ENCODE assay signal across 9 cellular contexts in the genomic region with DNA sequence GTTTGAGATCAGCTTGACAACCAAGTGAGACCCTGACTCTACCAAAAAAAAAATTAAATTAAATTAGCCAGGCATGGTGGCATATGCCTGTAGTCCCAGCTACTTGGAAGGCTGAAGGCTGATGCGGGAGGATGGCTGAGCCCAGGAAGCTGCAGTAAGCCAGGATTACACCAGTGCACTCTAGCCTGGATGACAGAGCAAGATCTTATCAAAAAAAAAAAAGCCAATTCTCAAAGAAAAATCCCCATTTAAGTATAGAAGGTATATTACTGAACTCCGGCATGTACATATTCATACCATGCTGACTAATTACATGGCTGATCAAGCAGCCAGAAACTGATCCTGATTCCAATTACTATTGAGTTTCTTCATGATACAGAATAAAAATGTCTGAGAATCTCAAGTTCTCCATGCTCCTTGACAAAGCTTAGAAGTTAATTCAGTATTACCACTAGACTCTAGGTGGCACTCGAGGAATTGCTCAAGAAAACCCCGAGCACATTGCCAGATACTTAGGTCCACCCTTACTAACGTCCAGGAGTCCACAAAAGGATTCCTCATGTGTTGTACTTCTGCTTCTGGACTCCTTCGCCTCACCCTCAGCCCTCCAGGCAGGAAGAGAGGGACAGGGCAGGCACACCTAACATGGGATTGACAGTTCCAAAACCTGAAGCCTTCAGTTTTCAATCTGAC.
DNase-seq lines count a peak whose midpoint lies in the region; ATAC-seq, FAIRE-seq and TF ChIP-seq lines count a peak whose summit lies in the region.
"Had no signal": no experiment of that assay in that cellular context is flagged by ENCODE, and none has a peak within 500 bp of the region (broad histone marks: within the 10 kb centered on the region; RNA-seq: fewer than 3 reads in every experiment).

No MANE protein-coding gene starts in this region.

- peak; percentile 48 for ATAC-seq in GM19324 (IDR thresholded peaks at IDR 0.05; ENCODE audit: low FRiP score, unreplicated experiment)
- ATAC-seq in HG03432 (IDR thresholded peaks at IDR 0.05; ENCODE audit: unreplicated experiment): peak; percentile 75
- ATAC-seq in activated CD4-positive, CD25-positive, alpha-beta regulatory T cell treated with anti-CD3 and anti-CD28 coated beads, Interleukin-2, amount 50 U/mL, for 24 hours: no peak

- FAIRE-seq in RCC 7860 (lab: Jason Lieb, UNC): peak; percentile 78

- H3K4me3 ChIP-seq in esophagus squamous epithelium: no peak overlapping the region
- no peak overlapping the region for H3K4me3 ChIP-seq in osteoblast (ENCODE audit: insufficient read depth, low read length)
- H3K4me3 ChIP-seq: SK-N-MC had no signal

- peaks cover 8% of the 10 kb centered on the region for H4K20me1 ChIP-seq in osteoblast (ENCODE audit: insufficient read depth, low read length)

- TF ChIP-seq CTCF in esophagus squamous epithelium (IDR thresholded peaks at IDR 0.05) (peak in 5 of 6 experiments; percentile 31 to 66 (median 47)), osteoblast (IDR thresholded peaks at IDR 0.05; ENCODE audit: extremely low read depth, low read depth, low read length) (peak; percentile 79)

- peak overlapping the region; percentile 76 for H3K4me2 ChIP-seq in osteoblast (ENCODE audit: insufficient read depth, low read length)

- peaks cover 4% of the 10 kb centered on the region for H3K79me2 ChIP-seq in osteoblast (ENCODE audit: insufficient read depth, low read length)

- no peak for TF ChIP-seq POLR2A in esophagus squamous epithelium (IDR thresholded peaks at IDR 0.05)

- DNase-seq in CD1c-positive myeloid dendritic cell (ENCODE audit: extremely low spot score) (peak; percentile 14), RCC 7860 (ENCODE audit: low spot score) (peak; percentile 82), esophagus squamous epithelium (lab: John Stamatoyannopoulos, UW) (no peak), osteoblast (ENCODE audit: insufficient read length, low spot score, missing footprints) (peak; percentile 90), mesenteric fat pad (ENCODE audit: low spot score) (no peak)

- intact Hi-C loops in esophagus squamous epithelium (cut with DNase I): loop anchor here (10.0 kb wide), 1 partner anchor 319 kb away; no protein-coding TSS in a partner anchor

- 8 to 12% methylated on average over 6 of the region's 6 CpGs for WGBS in esophagus squamous epithelium, 2 donors

- H3K36me3 ChIP-seq in esophagus squamous epithelium: no peaks in the 10 kb centered on the region
- H3K36me3 ChIP-seq in osteoblast (ENCODE audit: insufficient read depth, low read length): no peaks in the 10 kb centered on the region

- peaks cover 5 to 63% (median 9%) of the 10 kb centered on the region in 3 donors for H3K4me1 ChIP-seq in esophagus squamous epithelium
- peaks cover 9% of the 10 kb centered on the region for H3K4me1 ChIP-seq in osteoblast (ENCODE audit: insufficient read depth, low read length)

- H3K27me3 ChIP-seq in esophagus squamous epithelium: no peaks in the 10 kb centered on the region
- H3K27me3 ChIP-seq in osteoblast (ENCODE audit: insufficient read depth, low read length): no peaks in the 10 kb centered on the region

- H3K9me3 ChIP-seq in esophagus squamous epithelium: no peaks in the 10 kb centered on the region
- H3K9me3 ChIP-seq in osteoblast (ENCODE audit: low read depth, low read length): no peaks in the 10 kb centered on the region

- no peak overlapping the region for H2AFZ ChIP-seq in osteoblast (ENCODE audit: low read length)

- H3K27ac ChIP-seq in esophagus squamous epithelium: peak overlapping the region; percentile 55 to 81 (median 62)
- H3K27ac ChIP-seq in osteoblast (ENCODE audit: low read depth, low read length): no peak overlapping the region
- H3K27ac ChIP-seq: SK-N-MC had no signal

Comparison
In these comparisons a context has a peak if more than half of its experiments do, and no peak if none do; other contexts are left out.
1. DNase-seq: peak in CD1c-positive myeloid dendritic cell (single experiment), RCC 7860 (single experiment) and osteoblast (single experiment); none in esophagus squamous epithelium (single experiment) and mesenteric fat pad (single experiment).
2. ATAC-seq: peak in GM19324 (single experiment) and HG03432 (single experiment); none in activated CD4-positive, CD25-positive, alpha-beta regulatory T cell treated with anti-CD3 and anti-CD28 coated beads, Interleukin-2, amount 50 U/mL, for 24 hours (0 of 2).